Comparison of ENCODE assay signal across 9 cellular contexts in the genomic region with DNA sequence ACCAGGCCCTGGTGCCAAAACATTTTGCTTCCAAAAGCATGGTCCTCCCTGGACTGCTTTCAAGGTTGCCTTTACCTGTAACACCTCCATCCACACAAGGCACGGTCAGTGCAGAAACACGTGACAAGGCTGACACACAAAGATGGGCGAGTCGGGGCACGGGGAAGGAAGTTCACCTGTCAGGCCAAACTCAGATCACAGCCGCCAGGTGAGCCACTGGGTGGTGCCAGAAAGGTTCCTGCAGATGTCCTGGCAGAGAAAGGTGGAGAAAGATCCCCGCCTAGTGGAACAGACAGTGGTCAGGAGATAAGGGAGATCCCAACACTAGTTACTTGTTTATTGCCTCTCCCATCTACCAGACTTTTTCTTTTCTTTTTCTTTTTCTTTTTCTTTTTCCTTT.
DNase-seq lines count a peak whose midpoint lies in the region; ATAC-seq, FAIRE-seq and TF ChIP-seq lines count a peak whose summit lies in the region.
"Had no signal": no experiment of that assay in that cellular context is flagged by ENCODE, and none has a peak within 500 bp of the region (broad histone marks: within the 10 kb centered on the region; RNA-seq: fewer than 3 reads in every experiment).

No MANE protein-coding gene starts in this region.

- no peak overlapping the region for H3K9ac ChIP-seq in mesenchymal stem cell (ENCODE audit: low read length)

- no peak overlapping the region for H2BK5ac ChIP-seq in mesenchymal stem cell (ENCODE audit: low read depth, low read length, poor library complexity, severe bottlenecking)

- no peaks in the 10 kb centered on the region for H3K79me1 ChIP-seq in mesenchymal stem cell (replicated peaks; ENCODE audit: low read length, poor library complexity, severe bottlenecking)

- no peak overlapping the region for H3K14ac ChIP-seq in mesenchymal stem cell (ENCODE audit: low read length in 2 of 2)

- H3K9me3 ChIP-seq in mesenchymal stem cell (ENCODE audit: control insufficient read depth, low read length) = no peaks in the 10 kb centered on the region
- H3K9me3 ChIP-seq: neutrophil had no signal

- no peak overlapping the region for H2BK12ac ChIP-seq in mesenchymal stem cell (ENCODE audit: low read length in 2 of 2)

- H4K8ac ChIP-seq in mesenchymal stem cell (ENCODE audit: low read length) = no peak overlapping the region

- TF ChIP-seq CTCF in LNCAP (IDR thresholded peaks at IDR 0.05) = peak; percentile 63

- H3K18ac ChIP-seq in mesenchymal stem cell (ENCODE audit: low read depth in 1 of 2, low read length in 2 of 2) = no peak overlapping the region

- H4K91ac ChIP-seq in mesenchymal stem cell (ENCODE audit: low read length) = no peak overlapping the region

- H2AK5ac ChIP-seq in mesenchymal stem cell (ENCODE audit: low read length, severe bottlenecking) = no peak overlapping the region

- no peak overlapping the region for H2AFZ ChIP-seq in mesenchymal stem cell (ENCODE audit: low read depth, low read length)

- H2BK120ac ChIP-seq in mesenchymal stem cell (ENCODE audit: low read depth, low read length) = no peak overlapping the region

- H2BK15ac ChIP-seq in mesenchymal stem cell (ENCODE audit: low read depth, poor library complexity, severe bottlenecking) = no peak overlapping the region

- peak; percentile 31 for DNase-seq in DMS79 treated with DMSO at 0.1 percent for 48 hours (lab: John Stamatoyannopoulos, UW)
- peak; percentile 30 for DNase-seq in RCC 7860 (ENCODE audit: low spot score)
- peak; percentile 52 to 64 for DNase-seq in left colon
- no peak for DNase-seq in mesenchymal stem cell

- H3K4me3 ChIP-seq in mesenchymal stem cell (ENCODE audit: insufficient read depth in 1 of 2, low read depth in 1 of 2, low read length in 2 of 2) = no peak overlapping the region

- no peaks in the 10 kb centered on the region for H3K4me1 ChIP-seq in mesenchymal stem cell (ENCODE audit: control insufficient read depth, insufficient read depth, low read depth, low read length)

- peaks cover 0 to 4% of the 10 kb centered on the region in 2 experiments for H3K27me3 ChIP-seq in mesenchymal stem cell (ENCODE audit: control insufficient read depth in 1 of 2, insufficient read depth in 1 of 2, low read length in 2 of 2)
- H3K27me3 ChIP-seq: neutrophil had no signal

- no peak for FAIRE-seq in RCC 7860 (lab: Jason Lieb, UNC)

- ATAC-seq in left colon = peak; percentile 100
- ATAC-seq in GM19455 (IDR thresholded peaks at IDR 0.05; ENCODE audit: unreplicated experiment) = no peak
- no peak for ATAC-seq in HG03469 (IDR thresholded peaks at IDR 0.05; ENCODE audit: unreplicated experiment)
- no peak for ATAC-seq in HG03097 (IDR thresholded peaks at IDR 0.05; ENCODE audit: low FRiP score, unreplicated experiment)

- no peak overlapping the region for H3K23ac ChIP-seq in mesenchymal stem cell (ENCODE audit: low read length in 2 of 2)

- H3K4ac ChIP-seq in mesenchymal stem cell (ENCODE audit: low read depth in 1 of 2, low read length in 2 of 2) = no peak overlapping the region

- H3K27ac ChIP-seq in mesenchymal stem cell (ENCODE audit: low read length, poor library complexity, severe bottlenecking) = no peak overlapping the region
- H3K27ac ChIP-seq: neutrophil had no signal

- WGBS in mesenchymal stem cell = 30% methylated on average over 6 of the region's 7 CpGs

- H3K4me2 ChIP-seq in mesenchymal stem cell (ENCODE audit: low read length, poor library complexity, severe bottlenecking) = no peak overlapping the region

- intact Hi-C loops in left colon (cut with DNase I, micrococcal nuclease) = no loop called here

- no peaks in the 10 kb centered on the region for H3K36me3 ChIP-seq in mesenchymal stem cell (ENCODE audit: control insufficient read depth in 1 of 2, insufficient read depth in 2 of 2, low read depth in 1 of 2, low read length in 2 of 2)
- H3K36me3 ChIP-seq: neutrophil had no signal
